9 cellular contexts compared by ENCODE assay signal in the genomic region with DNA sequence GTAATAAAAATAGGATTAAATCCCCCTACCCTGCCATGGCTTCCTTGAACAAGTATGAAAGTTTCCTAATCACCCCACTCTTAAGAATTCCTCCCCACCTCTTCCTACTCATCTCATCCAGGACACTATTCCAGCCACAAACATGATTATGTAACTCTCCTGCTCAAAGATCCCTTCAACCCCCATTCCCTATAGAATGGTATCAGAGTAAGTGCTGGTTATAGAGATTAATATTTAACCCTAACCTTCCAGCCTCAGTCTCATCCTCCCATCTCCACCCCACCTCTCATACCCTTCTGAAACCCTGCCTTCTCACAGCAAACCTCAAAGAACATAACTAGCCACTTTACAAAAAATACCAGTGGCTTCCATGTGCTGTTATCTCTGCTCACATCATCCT.
A peak's percentile ranks its signal among the peaks of the same experiment; 100 is the strongest.
DNase-seq lines count a peak whose midpoint lies in the region; ATAC-seq, FAIRE-seq and TF ChIP-seq lines count a peak whose summit lies in the region.
"Had no signal": no experiment of that assay in that cellular context is flagged by ENCODE, and none has a peak within 500 bp of the region (broad histone marks: within the 10 kb centered on the region; RNA-seq: fewer than 3 reads in every experiment).

No MANE protein-coding gene starts in this region.

- H3K9me3 ChIP-seq in spleen (no peaks in the 10 kb centered on the region), kidney (ENCODE audit: control insufficient read depth in 1 of 2, low read length in 2 of 2) (no peaks in the 10 kb centered on the region)

- H3K27ac ChIP-seq in spleen (peak overlapping the region in 7 of 8 donors; percentile 42 to 74 (median 58)), kidney (ENCODE audit: low read depth in 2 of 2, low read length in 2 of 2) (peak overlapping the region in 1 of 2 donors; percentile 48)

- FAIRE-seq in kidney (lab: Jason Lieb, UNC): no peak

- intact Hi-C loops in spleen (cut with DNase I; ENCODE audit: low total_unique reads) (loop anchor here (10.0 kb wide), 1 partner anchor 153 kb away; a partner anchor contains a TSS), head of caudate nucleus (cut with DNase I) (loop anchor here (5.0 kb wide), 1 partner anchor 155 kb away; a partner anchor contains a TSS), kidney (cut with DNase I) (no loop called here)

- TF ChIP-seq CTCF in fibroblast of mammary gland (conservative IDR thresholded peaks at IDR 0.05; ENCODE audit: control insufficient read depth, insufficient read depth, low read depth, low read length): no peak
- no peak for TF ChIP-seq CTCF in spleen (IDR thresholded peaks at IDR 0.05 in 8 of 11, conservative IDR thresholded peaks at IDR 0.05 in 3 of 11)
- no peak for TF ChIP-seq CTCF in kidney (IDR thresholded peaks at IDR 0.05; ENCODE audit: borderline replicate concordance, extremely low read depth, insufficient read depth)

- peak; percentile 67 for ATAC-seq in GM19397 (IDR thresholded peaks at IDR 0.05; ENCODE audit: unreplicated experiment)
- peak; percentile 87 for ATAC-seq in HG03460 (IDR thresholded peaks at IDR 0.05; ENCODE audit: unreplicated experiment)

- H3K36me3 ChIP-seq in spleen (peaks cover 0 to 28% (median 0%) of the 10 kb centered on the region in 6 donors), kidney (ENCODE audit: control insufficient read depth in 1 of 2, insufficient read depth in 2 of 2, low read length in 2 of 2) (no peaks in the 10 kb centered on the region)

- peak; percentile 28 for DNase-seq in fibroblast of mammary gland (ENCODE audit: low read depth)
- no peak for DNase-seq in spleen
- no peak for DNase-seq in head of caudate nucleus
- DNase-seq in kidney: no peak
- no peak for DNase-seq in amniotic stem cell (lab: John Stamatoyannopoulos, UW)
- no peak for DNase-seq in activated CD4-positive, CD25-positive, alpha-beta regulatory T cell (lab: John Stamatoyannopoulos, UW)
- DNase-seq: activated CD4-positive, alpha-beta T cell treated with anti-CD3 and anti-CD28 coated beads, Interleukin-2, amount 10 ng/mL, durations not matched to agents 24 days and 14 days had no signal

- H3K4me3 ChIP-seq in fibroblast of mammary gland (ENCODE audit: control insufficient read depth, low read depth, low read length): no peak overlapping the region
- no peak overlapping the region for H3K4me3 ChIP-seq in spleen
- no peak overlapping the region for H3K4me3 ChIP-seq in kidney (ENCODE audit: low read length in 2 of 2)

- H3K27me3 ChIP-seq in spleen (replicated peaks in 1 of 7): no peaks in the 10 kb centered on the region

- no peak overlapping the region for H3K9ac ChIP-seq in kidney (ENCODE audit: low read length in 2 of 2)

- TF ChIP-seq POLR2A in spleen (IDR thresholded peaks at IDR 0.05): no peak

- H3K4me1 ChIP-seq in spleen (peaks cover 2 to 42% (median 18%) of the 10 kb centered on the region in 6 donors), kidney (ENCODE audit: control insufficient read depth in 1 of 2, insufficient read depth in 1 of 2, low read depth in 1 of 2, low read length in 2 of 2) (peaks cover 10 to 13% of the 10 kb centered on the region in 2 donors)
